ENCODE assay signal across 21 cellular contexts in genomic region chr1:17135530-17135929, GRCh38. TPM values are rescaled to one million over a fixed set of nuclear protein-coding genes. Genes with fewer than 3 reads are reported as not detected.
A peak's percentile ranks its signal among the peaks of the same experiment; 100 is the strongest.
DNase-seq lines count a peak whose midpoint lies in the region; ATAC-seq, FAIRE-seq and TF ChIP-seq lines count a peak whose summit lies in the region.
"Had no signal": no experiment of that assay in that cellular context is flagged by ENCODE, and none has a peak within 500 bp of the region (broad histone marks: within the 10 kb centered on the region; RNA-seq: fewer than 3 reads in every experiment).

No MANE protein-coding gene starts in this region.

- WGBS in A549 (ENCODE audit: missing lambda C conversion rate), result 16% methylated on average over 5 of the region's 5 CpGs

- POLR2A ChIA-PET in A549 (lab: Yijun Ruan, JAX), result no interaction called here
- POLR2A ChIA-PET in Panc1 (lab: Charles Lee), result interaction anchor here (0.6 to 1.2 kb wide), 5 partner anchors 17 to 227 kb away, joined by 4 to 14 read pairs (median 5); no protein-coding TSS in a partner anchor

- H3K9me3 ChIP-seq in A549 (no peaks in the 10 kb centered on the region), Panc1 (ENCODE audit: control insufficient read depth, insufficient read depth, low read depth, low read length) (no peaks in the 10 kb centered on the region)
- H3K9me3 ChIP-seq: BE2C had no signal

- CTCF ChIA-PET in A549 (lab: Yijun Ruan, JAX) (interaction anchor here (1.1 to 5.6 kb wide), 4 partner anchors 10 to 34 kb away, joined by 3 to 33 read pairs (median 3); no protein-coding TSS in a partner anchor), Panc1 (lab: Charles Lee) (interaction anchor here (0.6 to 0.8 kb wide), 2 partner anchors 35 to 89 kb away, joined by 3 read pairs; no protein-coding TSS in a partner anchor)

- no peak for TF ChIP-seq RAD21 in A549 (conservative IDR thresholded peaks at IDR 0.05 in 1 of 2, IDR thresholded peaks at IDR 0.05 in 1 of 2)

- TF ChIP-seq EP300 in A549 (IDR thresholded peaks at IDR 0.05), result no peak; a peak in 1 of 5 replicates

- no peaks in the 10 kb centered on the region for H3K36me3 ChIP-seq in Panc1 (ENCODE audit: control insufficient read depth, insufficient read depth, low read length)
- H3K36me3 ChIP-seq: BE2C had no signal

- no peak overlapping the region for H3K4me3 ChIP-seq in A549
- H3K4me3 ChIP-seq in Panc1 (ENCODE audit: low read depth in 2 of 2, low read length in 2 of 2), result no peak overlapping the region

- TF ChIP-seq POLR2A in A549 (IDR thresholded peaks at IDR 0.05; ENCODE audit: low read length), result no peak

- in situ Hi-C loops in Panc1 (cut with HindIII; ENCODE audit: low pct_unique_long_range_greater_than_20kb, low sequenced_read_pairs), result no loop called here

- H3K27ac ChIP-seq in A549 (peak overlapping the region; percentile 37 to 81; a peak in 5 of 6 replicates), Panc1 (ENCODE audit: low read length) (peak overlapping the region; percentile 84)

- H3K4me1 ChIP-seq in A549 (peaks cover 13% of the 10 kb centered on the region), Panc1 (ENCODE audit: control insufficient read depth, insufficient read depth, low read length) (peaks cover 39% of the 10 kb centered on the region)
- H3K4me1 ChIP-seq: BE2C had no signal

- DNase-seq in NCI-H2029 (lab: John Stamatoyannopoulos, UW), result peak; percentile 14
- no peak for DNase-seq in NCI-H2029 treated with DMSO at 0.1 percent for 48 hours (lab: John Stamatoyannopoulos, UW)
- peak in 1 of 2 experiments; percentile 60 for DNase-seq in A549 (ENCODE audit: low read depth in 1 of 2, low spot score in 1 of 2)
- peak; percentile 87 for DNase-seq in DMS53 (lab: John Stamatoyannopoulos, UW)
- DNase-seq in Panc1 (ENCODE audit: low read depth, low spot score), result no peak
- DNase-seq: 8988T; BE2C; CD4-positive, alpha-beta memory T cell; DND-41; H7; IMR-90; NCI-H1436; NCI-H2081 treated with DMSO at 0.1 percent for 48 hours; NCI-H446; SW 1271; T-helper 2 cell had no signal

- no peaks in the 10 kb centered on the region for H3K27me3 ChIP-seq in Panc1 (ENCODE audit: control insufficient read depth, insufficient read depth, low read length)
- H3K27me3 ChIP-seq: BE2C had no signal

- no TSS peak for BruUV-seq in Panc1 (replicated peaks; lab: Mats Ljungman, UMichigan)

- no peak for FAIRE-seq in A549 (lab: Jason Lieb, UNC)
- FAIRE-seq: RCC 7860 had no signal

- TF ChIP-seq CTCF in A549 (IDR thresholded peaks at IDR 0.05) (no peak), Panc1 (IDR thresholded peaks at IDR 0.05) (no peak)

- peak overlapping the region; percentile 52 for H3K4me2 ChIP-seq in A549

- ATAC-seq in A549, result peak in 1 of 2 experiments; percentile 54; a peak in 2 of 6 replicates
- peak; percentile 79 for ATAC-seq in Panc1
- ATAC-seq in GM19324 (IDR thresholded peaks at IDR 0.05; ENCODE audit: low FRiP score, unreplicated experiment), result no peak
- no peak for ATAC-seq in GM21526 (IDR thresholded peaks at IDR 0.05; ENCODE audit: low FRiP score, unreplicated experiment)
- no peak for ATAC-seq in HG03135 (IDR thresholded peaks at IDR 0.05; ENCODE audit: unreplicated experiment)
- ATAC-seq: Right ventricle myocardium inferior had no signal

- intact Hi-C loops in Panc1 (cut with micrococcal nuclease; ENCODE audit: unreplicated experiment), result no loop called here

TF ChIP-seq in A549, 52 proteins besides CTCF, POLR2A, EP300 and RAD21:
- no peak for TF ChIP-seq HMGXB4 (CRISPR knock-in tag; IDR thresholded peaks at IDR 0.05; ENCODE audit: borderline replicate concordance)
- TF ChIP-seq FOXS1 (CRISPR knock-in tag; IDR thresholded peaks at IDR 0.05), result no peak
- no peak for TF ChIP-seq FOSL2 (IDR thresholded peaks at IDR 0.05)
- TF ChIP-seq FOSL2 (CRISPR knock-in tag; IDR thresholded peaks at IDR 0.05), result no peak
- no peak for TF ChIP-seq ZC3H11A (IDR thresholded peaks at IDR 0.05)
- TF ChIP-seq BCL3 (IDR thresholded peaks at IDR 0.05), result no peak
- TF ChIP-seq MAX (IDR thresholded peaks at IDR 0.05), result no peak
- TF ChIP-seq ZSCAN20 (CRISPR knock-in tag; IDR thresholded peaks at IDR 0.05), result no peak
- no peak for TF ChIP-seq TFCP2L1 (CRISPR knock-in tag; IDR thresholded peaks at IDR 0.05)
- TF ChIP-seq KDM1A (IDR thresholded peaks at IDR 0.05; ENCODE audit: low read depth), result no peak
- TF ChIP-seq ELK1 (IDR thresholded peaks at IDR 0.05; ENCODE audit: low read depth, low read length), result no peak
- TF ChIP-seq MYC (IDR thresholded peaks at IDR 0.05; ENCODE audit: borderline replicate concordance, low read length), result no peak
- TF ChIP-seq ATOH8 (CRISPR knock-in tag; IDR thresholded peaks at IDR 0.05; ENCODE audit: low read depth), result no peak
- no peak for TF ChIP-seq USF2 (IDR thresholded peaks at IDR 0.05)
- TF ChIP-seq HEYL (CRISPR knock-in tag; IDR thresholded peaks at IDR 0.05), result no peak

RNA-seq across cellular contexts. Expression of gene PADI2, which starts 16.3 kb away (rescaled TPM):
- 1.3 and 1.6 TPM in 2 replicates for polyA plus RNA-seq in A549 (2011; rRNA removed)
- 1.0 and 1.1 TPM in 2 replicates for polyA plus RNA-seq in A549 (2012; cell fraction: cytosol; rRNA removed)
- 1.5 TPM in 2 replicates for polyA plus RNA-seq in A549 (2012; cell fraction: nucleus; rRNA removed)
- 1.1 to 1.5 TPM (median 1.3 TPM) in 3 replicates for polyA plus RNA-seq in A549 (2017; fragmentation: RNase III; extraction: RNeasy Plus Mini Kit Qiagen cat#74134 plus additional on column Dnase treatment)
- 2.1 and 3.8 TPM in 2 replicates for polyA minus RNA-seq in A549 (2011; rRNA and poly(A)+ RNA removed)
- total RNA-seq in Panc1 (2021; ENCODE audit: unreplicated experiment), result 507 TPM
- polyA plus RNA-seq in Panc1 (2012; ENCODE audit: insufficient read length), result 830 TPM
- total RNA-seq: IMR-90 had no signal
- polyA plus RNA-seq: CD4-positive, alpha-beta memory T cell; IMR-90 had no signal

Comparison
In these comparisons a context has a peak if more than half of its experiments do, and no peak if none do; other contexts are left out.
1. DNase-seq: peak in NCI-H2029 (single experiment) and DMS53 (single experiment); none in NCI-H2029 treated with DMSO at 0.1 percent for 48 hours (single experiment) and Panc1 (single experiment).